In genomic region chr22:32589007-32589406, GRCh38 we compare ENCODE assay signal across 31 cellular contexts.
DNase-seq lines count a peak whose midpoint lies in the region; ATAC-seq, FAIRE-seq and TF ChIP-seq lines count a peak whose summit lies in the region.
"Had no signal": no experiment of that assay in that cellular context is flagged by ENCODE, and none has a peak within 500 bp of the region (broad histone marks: within the 10 kb centered on the region; RNA-seq: fewer than 3 reads in every experiment).

No MANE protein-coding gene starts in this region.

- FAIRE-seq in GM12891 (lab: Jason Lieb, UNC): no peak
- FAIRE-seq: bronchial epithelial cell, H54, islet of Langerhans, small intestine had no signal

- intact Hi-C loops in Right ventricle myocardium inferior (cut with DNase I): no loop called here
- intact Hi-C loops in cardiac septum (cut with DNase I): no loop called here
- intact Hi-C loops in left ventricle myocardium superior (cut with micrococcal nuclease): no loop called here
- intact Hi-C loops in sciatic nerve (cut with DNase I): no loop called here

- DNase-seq in Right ventricle myocardium inferior (ENCODE audit: missing footprints) (no peak), cardiac septum (ENCODE audit: low spot score) (no peak), left ventricle myocardium superior (no peak), sciatic nerve (ENCODE audit: low spot score) (no peak), DMS153 (lab: John Stamatoyannopoulos, UW) (no peak), GM12891 (ENCODE audit: insufficient read length, low spot score) (no peak)
- no peak for DNase-seq in activated CD4-positive, alpha-beta T cell treated with anti-CD3 and anti-CD28 coated beads, Interleukin-2, amount 50 U/mL, for 48 hours
- DNase-seq: activated CD4-positive, alpha-beta T cell treated with anti-CD3 and anti-CD28 coated beads for 48 hours; activated naive CD4-positive, alpha-beta T cell treated with Interleukin-2 at 50 U/mL for 16 hours; activated T-cell treated with anti-CD3 and anti-CD28 coated beads, Interleukin-2, amount 50 U/mL, for 24 hours; adrenal gland; CD4-positive, alpha-beta T cell; colonic mucosa; effector memory CD8-positive, alpha-beta T cell; erythroblast; GDM1; midbrain; naive thymus-derived CD8-positive, alpha-beta T cell; NCI-H1048; NCI-H1694 treated with DMSO at 0.1 percent for 48 hours; NCI-H524; NK-92 treated with Interleukin-12 subunit alpha and Interleukin-12 subunit beta, amount 100 ng/mL, for 24 hours; nucleus accumbens; PC-3; SHP77 treated with DMSO at 0.1 percent for 48 hours; small intestine; upper lobe of left lung had no signal

- no peak for TF ChIP-seq POLR2A in GM12891 (IDR thresholded peaks at IDR 0.05; ENCODE audit: low read depth, low read length)

- ATAC-seq in Right ventricle myocardium inferior (peak; percentile 77), left ventricle myocardium superior (peak; percentile 75), sciatic nerve (peak; percentile 72), GM21367 (IDR thresholded peaks at IDR 0.05; ENCODE audit: unreplicated experiment) (no peak)
- ATAC-seq: effector memory CD8-positive, alpha-beta T cell; naive thymus-derived CD8-positive, alpha-beta T cell; PC-3 had no signal

TF ChIP-seq in GM12891, 5 proteins besides CTCF, POLR2A, EP300 and RAD21:
- TF ChIP-seq PAX5 (IDR thresholded peaks at IDR 0.05; ENCODE audit: insufficient read depth, low read length, severe bottlenecking): no peak
